Comparison of ENCODE assay signal across 23 cellular contexts in genomic region chr19:38453596-38453995, GRCh38. TPM values are rescaled to one million over a fixed set of nuclear protein-coding genes. Genes with fewer than 3 reads are reported as not detected.
"Had no signal": no experiment of that assay in that cellular context is flagged by ENCODE, and none has a peak within 500 bp of the region (broad histone marks: within the 10 kb centered on the region; RNA-seq: fewer than 3 reads in every experiment).

No MANE protein-coding gene starts in this region.

- H3K4me3 ChIP-seq: colonic mucosa, gastroesophageal sphincter, heart left ventricle, hepatocyte, lung, pancreas, thoracic aorta, tibial nerve, upper lobe of right lung, uterus had no signal

- H3K36me3 ChIP-seq: colonic mucosa, gastroesophageal sphincter, heart left ventricle, pancreas, thoracic aorta, tibial nerve, upper lobe of right lung, uterus had no signal

- H3K9me3 ChIP-seq: colonic mucosa, gastroesophageal sphincter, heart left ventricle, pancreas, thoracic aorta, tibial nerve, upper lobe of right lung, uterus had no signal

- H3K4me1 ChIP-seq: colonic mucosa, gastroesophageal sphincter, heart left ventricle, pancreas, tibial nerve, upper lobe of right lung, uterus had no signal

- DNase-seq: effector CD8-positive, alpha-beta T cell; foreskin fibroblast; kidney; natural killer cell; stimulated activated naive B cell treated with anti-CD40 and anti-IgM and Interleukin-4, amounts not matched to agents 10 μg/mL and 1 μg/mL and 100 μg/mL, for 72 hours; upper lobe of right lung; uterus had no signal

- H3K4me1 Mint-ChIP-seq: memory B cell had no signal

- ATAC-seq: esophagus mucosa, heart left ventricle, left lobe of liver, natural killer cell, pancreas had no signal

- H3K27me3 Mint-ChIP-seq: stimulated activated naive CD8-positive, alpha-beta T cell treated with anti-CD3 and anti-CD28 coated beads, Interleukin-15, Interleukin-2, amounts not matched to agents 100 ng/mL and 50 ng/mL, for 24 hours had no signal

- H3K27me3 ChIP-seq: colonic mucosa, heart left ventricle, hepatocyte, pancreas, tibial nerve, upper lobe of right lung, uterus had no signal

- H3K27ac Mint-ChIP-seq: dendritic cell treated with granulocyte-macrophage colony-stimulating factor and Interleukin-4, amounts not matched to agents 40 ng/mL and 50 ng/mL, for 4 days; endodermal cell; memory B cell; natural killer cell; stimulated activated naive B cell treated with anti-CD40 and anti-IgM and Interleukin-4, amounts not matched to agents 10 μg/mL and 1 μg/mL and 100 μg/mL, for 72 hours; stimulated activated naive CD8-positive, alpha-beta T cell treated with anti-CD3 and anti-CD28 coated beads, Interleukin-15, Interleukin-2, amounts not matched to agents 100 ng/mL and 50 ng/mL, for 24 hours had no signal

- H3K36me3 Mint-ChIP-seq: natural killer cell; stimulated activated naive B cell treated with anti-CD40 and anti-IgM and Interleukin-4, amounts not matched to agents 10 μg/mL and 1 μg/mL and 100 μg/mL, for 72 hours had no signal

- H3K4me3 Mint-ChIP-seq: dendritic cell treated with granulocyte-macrophage colony-stimulating factor and Interleukin-4, amounts not matched to agents 40 ng/mL and 50 ng/mL, for 4 days; endodermal cell; memory B cell; natural killer cell; stimulated activated naive B cell treated with anti-CD40 and anti-IgM and Interleukin-4, amounts not matched to agents 10 μg/mL and 1 μg/mL and 100 μg/mL, for 72 hours; stimulated activated naive CD8-positive, alpha-beta T cell treated with anti-CD3 and anti-CD28 coated beads, Interleukin-15, Interleukin-2, amounts not matched to agents 100 ng/mL and 50 ng/mL, for 24 hours had no signal

- H3K27ac ChIP-seq: colonic mucosa, epithelial cell of prostate, gastroesophageal sphincter, heart left ventricle, hepatocyte, pancreas, thoracic aorta, tibial nerve, upper lobe of right lung, uterus had no signal

- FAIRE-seq: kidney, pancreas had no signal

- H3K9me3 Mint-ChIP-seq: dendritic cell treated with granulocyte-macrophage colony-stimulating factor and Interleukin-4, amounts not matched to agents 40 ng/mL and 50 ng/mL, for 4 days; endodermal cell; natural killer cell; stimulated activated naive CD8-positive, alpha-beta T cell treated with anti-CD3 and anti-CD28 coated beads, Interleukin-15, Interleukin-2, amounts not matched to agents 100 ng/mL and 50 ng/mL, for 24 hours had no signal

RNA-seq across cellular contexts. Expression of gene RASGRP4, which starts 27.6 kb away (rescaled TPM):
- polyA plus RNA-seq: hepatocyte, neural cell had no signal
